8 cellular contexts compared by ENCODE assay signal in genomic region chr15:41284425-41285177, GRCh38. TPM values are rescaled to one million over a fixed set of nuclear protein-coding genes. Genes with fewer than 3 reads are reported as not detected.
DNase-seq lines count a peak whose midpoint lies in the region; TF ChIP-seq lines count a peak whose summit lies in the region.

No MANE protein-coding gene starts in this region.

- no peak overlapping the region for H4K91ac ChIP-seq in mesenchymal stem cell (ENCODE audit: low read length)

- H2AFZ ChIP-seq in mesenchymal stem cell (ENCODE audit: low read depth, low read length), result no peak overlapping the region

- peak overlapping the region; percentile 72 for H3K4me2 ChIP-seq in mesenchymal stem cell (ENCODE audit: low read length, poor library complexity, severe bottlenecking)

- no peak overlapping the region for H2BK5ac ChIP-seq in mesenchymal stem cell (ENCODE audit: low read depth, low read length, poor library complexity, severe bottlenecking)

- H3K4me3 ChIP-seq in Peyer's patch, result peak overlapping the region; percentile 81 to 96 (median 90)
- H3K4me3 ChIP-seq in duodenal mucosa (ENCODE audit: low read depth in 1 of 2, low read length in 2 of 2), result peak overlapping the region; percentile 84 to 98
- peak overlapping the region; percentile 92 to 99 for H3K4me3 ChIP-seq in mesenchymal stem cell (ENCODE audit: insufficient read depth in 1 of 2, low read depth in 1 of 2, low read length in 2 of 2)
- peak overlapping the region; percentile 70 for H3K4me3 ChIP-seq in urinary bladder (ENCODE audit: low read depth, low read length)

- H3K79me1 ChIP-seq in mesenchymal stem cell (replicated peaks; ENCODE audit: low read length, poor library complexity, severe bottlenecking), result peaks cover 8% of the 10 kb centered on the region

- no peak overlapping the region for H2AK5ac ChIP-seq in mesenchymal stem cell (ENCODE audit: low read length, severe bottlenecking)

- peak overlapping the region; percentile 77 for H2BK120ac ChIP-seq in mesenchymal stem cell (ENCODE audit: low read depth, low read length)

- WGBS in mesenchymal stem cell, result 2% methylated on average over 20 of the region's 20 CpGs
- WGBS in urinary bladder, result 2% methylated on average over 20 of the region's 20 CpGs

- H3K27me3 ChIP-seq in Peyer's patch, result no peaks in the 10 kb centered on the region
- H3K27me3 ChIP-seq in duodenal mucosa (ENCODE audit: control insufficient read depth in 1 of 2, insufficient read depth in 2 of 2, low read length in 2 of 2), result no peaks in the 10 kb centered on the region
- no peaks in the 10 kb centered on the region for H3K27me3 ChIP-seq in mesenchymal stem cell (ENCODE audit: control insufficient read depth in 1 of 2, insufficient read depth in 1 of 2, low read length in 2 of 2)

- H3K14ac ChIP-seq in mesenchymal stem cell (ENCODE audit: low read length in 2 of 2), result no peak overlapping the region

- H3K36me3 ChIP-seq in Peyer's patch (peaks cover 0 to 51% (median 2%) of the 10 kb centered on the region in 3 donors), duodenal mucosa (ENCODE audit: control insufficient read depth in 1 of 2, insufficient read depth in 2 of 2, low read length in 2 of 2) (peaks cover 16 to 41% of the 10 kb centered on the region in 2 donors), mesenchymal stem cell (ENCODE audit: control insufficient read depth in 1 of 2, insufficient read depth in 2 of 2, low read depth in 1 of 2, low read length in 2 of 2) (peaks cover 18 to 50% of the 10 kb centered on the region in 2 experiments), urinary bladder (ENCODE audit: insufficient read depth) (no peaks in the 10 kb centered on the region)

- peak overlapping the region in 1 of 2 experiments; percentile 15 for H2BK12ac ChIP-seq in mesenchymal stem cell (ENCODE audit: low read length in 2 of 2)

- no peak overlapping the region for H3K23ac ChIP-seq in mesenchymal stem cell (ENCODE audit: low read length in 2 of 2)

- no peak overlapping the region for H2BK15ac ChIP-seq in mesenchymal stem cell (ENCODE audit: low read depth, poor library complexity, severe bottlenecking)

- H4K8ac ChIP-seq in mesenchymal stem cell (ENCODE audit: low read length), result no peak overlapping the region

- peak overlapping the region; percentile 89 to 93 for H3K18ac ChIP-seq in mesenchymal stem cell (ENCODE audit: low read depth in 1 of 2, low read length in 2 of 2)

- H3K9me3 ChIP-seq in Peyer's patch (no peaks in the 10 kb centered on the region), duodenal mucosa (ENCODE audit: control insufficient read depth in 1 of 2, low read length in 2 of 2) (no peaks in the 10 kb centered on the region), mesenchymal stem cell (ENCODE audit: control insufficient read depth, low read length) (no peaks in the 10 kb centered on the region)

- H3K9ac ChIP-seq in duodenal mucosa (ENCODE audit: low read depth in 1 of 2, low read length in 2 of 2), result peak overlapping the region; percentile 77 to 94
- peak overlapping the region; percentile 99 for H3K9ac ChIP-seq in mesenchymal stem cell (ENCODE audit: low read length)

- H3K4me1 ChIP-seq in Peyer's patch (peaks cover 0 to 26% (median 2%) of the 10 kb centered on the region in 4 donors), duodenal mucosa (ENCODE audit: control insufficient read depth in 1 of 2, insufficient read depth in 2 of 2, low read length in 2 of 2) (peaks cover 16 to 27% of the 10 kb centered on the region in 2 donors), mesenchymal stem cell (ENCODE audit: control insufficient read depth, insufficient read depth, low read depth, low read length) (peaks cover 6% of the 10 kb centered on the region), urinary bladder (ENCODE audit: insufficient read depth) (no peaks in the 10 kb centered on the region)

- peak overlapping the region; percentile 93 to 95 (median 94) for H3K27ac ChIP-seq in Peyer's patch
- H3K27ac ChIP-seq in duodenal mucosa (ENCODE audit: low read depth, low read length), result peak overlapping the region; percentile 74
- H3K27ac ChIP-seq in mesenchymal stem cell (ENCODE audit: low read length, poor library complexity, severe bottlenecking), result peak overlapping the region; percentile 51
- peak overlapping the region; percentile 76 for H3K27ac ChIP-seq in urinary bladder (ENCODE audit: low read depth)

- TF ChIP-seq CTCF in Peyer's patch (IDR thresholded peaks at IDR 0.05) (no peak), GM10266 (IDR thresholded peaks at IDR 0.05; ENCODE audit: control insufficient read depth, insufficient read depth, low read depth, missing control alignments) (no peak)

- H3K4ac ChIP-seq in mesenchymal stem cell (ENCODE audit: low read depth in 1 of 2, low read length in 2 of 2), result peak overlapping the region in 1 of 2 experiments; percentile 99

- no peak for TF ChIP-seq POLR2A in Peyer's patch (IDR thresholded peaks at IDR 0.05)

- DNase-seq in activated T-cell treated with anti-CD3 and anti-CD28 coated beads for 24 hours (ENCODE audit: low read depth) (peak; percentile 2), activated T-cell treated with anti-CD3 and anti-CD28 coated beads for 4 hours (no peak), Peyer's patch (peak in 2 of 3 donors; percentile 27 to 52), mesenchymal stem cell (peak; percentile 33), cerebellar nuclear complex (lab: John Stamatoyannopoulos, UW) (no peak), GM10266 (ENCODE audit: extremely low spot score) (no peak)

RNA-seq across cellular contexts. Expression of gene OIP5, which starts 47.8 kb away (rescaled TPM):
- total RNA-seq in Peyer's patch (1 to 10 TPM in 2 of 4 donors, not detected in 2; 1.0 to 1.9 TPM), urinary bladder (6.1 TPM)
- polyA plus RNA-seq in mesenchymal stem cell (2013, experiment 1 of 2), result 1.3 TPM
- 1.4 TPM for polyA plus RNA-seq in mesenchymal stem cell (2013, experiment 2 of 2)
- 1.4 TPM for polyA plus RNA-seq in urinary bladder

RNA-seq across cellular contexts. Expression of gene NUSAP1, which starts 48.1 kb away (rescaled TPM):
- total RNA-seq in Peyer's patch (10 to 100 TPM in 3 of 4 donors, 1 to 10 TPM in 1; 7.9 to 95.7 (median 14.6) TPM), urinary bladder (72.6 TPM)
- 11.7 TPM for polyA plus RNA-seq in mesenchymal stem cell (2013, experiment 1 of 2)
- 11.4 TPM for polyA plus RNA-seq in mesenchymal stem cell (2013, experiment 2 of 2)
- polyA plus RNA-seq in urinary bladder, result 3.0 TPM

RNA-seq across cellular contexts. Expression of gene CHP1, which starts 53.5 kb away (rescaled TPM):
- total RNA-seq in Peyer's patch, result 100 to 1,000 TPM; 107 to 534 (median 405) TPM
- 130 TPM for polyA plus RNA-seq in mesenchymal stem cell (2013, experiment 1 of 2)
- 126 TPM for polyA plus RNA-seq in mesenchymal stem cell (2013, experiment 2 of 2)
- 53.3 TPM for total RNA-seq in urinary bladder
- polyA plus RNA-seq in urinary bladder, result 45.6 TPM

RNA-seq across cellular contexts. Expression of gene EXD1, which starts 54.0 kb away (rescaled TPM):
- total RNA-seq in Peyer's patch (not detected), urinary bladder (not detected)
- polyA plus RNA-seq in mesenchymal stem cell (2013, experiment 1 of 2), result not detected
- not detected for polyA plus RNA-seq in mesenchymal stem cell (2013, experiment 2 of 2)
- polyA plus RNA-seq in urinary bladder, result not detected

Comparison
In these comparisons a context has a peak if more than half of its experiments do, and no peak if none do; other contexts are left out.
1. DNase-seq: peak in activated T-cell treated with anti-CD3 and anti-CD28 coated beads for 24 hours (single experiment), Peyer's patch (2 of 3) and mesenchymal stem cell (single experiment); none in activated T-cell treated with anti-CD3 and anti-CD28 coated beads for 4 hours (single experiment), cerebellar nuclear complex (0 of 2) and GM10266 (single experiment).
2. Peak in every context shown above with its lines, with median percentiles within 50 percentile points of each other: H3K27ac ChIP-seq and H3K4me3 ChIP-seq.